Comparison of ENCODE assay signal across 16 cellular contexts in the genomic region with DNA sequence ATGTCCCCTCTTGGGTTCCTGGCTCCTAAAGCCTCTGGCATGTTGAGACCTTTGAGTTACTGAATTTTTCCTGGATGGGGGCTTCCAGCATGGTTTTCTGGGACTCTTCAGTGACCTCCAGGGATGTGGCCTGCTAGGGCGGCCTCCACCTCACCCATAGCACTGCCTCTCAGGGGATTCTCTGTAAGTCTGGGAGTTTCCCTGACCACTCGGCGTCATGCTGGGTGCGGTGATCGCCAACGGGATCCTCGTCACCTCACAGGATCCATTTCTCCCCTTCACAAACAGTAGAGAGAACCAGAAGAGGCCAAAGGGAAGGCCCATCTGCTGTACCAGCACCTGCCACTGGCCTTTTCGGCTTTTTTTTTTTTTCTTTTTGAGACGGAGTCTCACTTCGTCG.
A peak's percentile ranks its signal among the peaks of the same experiment; 100 is the strongest.
DNase-seq lines count a peak whose midpoint lies in the region; ATAC-seq and TF ChIP-seq lines count a peak whose summit lies in the region.
"Had no signal": no experiment of that assay in that cellular context is flagged by ENCODE, and none has a peak within 500 bp of the region (broad histone marks: within the 10 kb centered on the region; RNA-seq: fewer than 3 reads in every experiment).

No MANE protein-coding gene starts in this region.

- no peaks in the 10 kb centered on the region for H3K36me3 Mint-ChIP-seq in memory B cell
- H3K36me3 Mint-ChIP-seq: IgD-negative memory B cell had no signal

- H3K27me3 ChIP-seq in GM06990 (replicated peaks; ENCODE audit: control insufficient read depth, insufficient read depth, low read length): no peaks in the 10 kb centered on the region; the same call in 1 of the 2 replicates

- no peak overlapping the region for H3K27ac Mint-ChIP-seq in memory B cell
- H3K27ac Mint-ChIP-seq: CD4-positive, alpha-beta T cell; IgD-negative memory B cell had no signal

- ATAC-seq in HG03520 (IDR thresholded peaks at IDR 0.05; ENCODE audit: unreplicated experiment) (peak; percentile 52), memory B cell (ENCODE audit: low read depth) (peak; percentile 46)

- no peaks in the 10 kb centered on the region for H3K4me1 Mint-ChIP-seq in memory B cell

- H3K27me3 Mint-ChIP-seq in memory B cell: peaks cover 23% of the 10 kb centered on the region
- H3K27me3 Mint-ChIP-seq: CD4-positive, alpha-beta T cell had no signal

- H3K4me3 Mint-ChIP-seq in memory B cell: no peak overlapping the region
- H3K4me3 Mint-ChIP-seq: CD4-positive, alpha-beta T cell; IgD-negative memory B cell had no signal

- no peak overlapping the region for H3K4me3 ChIP-seq in GM06990 (replicated peaks; ENCODE audit: low read depth, low read length)
- H3K4me3 ChIP-seq: HAP-1 had no signal

- TF ChIP-seq CTCF in GM06990 (IDR thresholded peaks at IDR 0.05; ENCODE audit: insufficient read depth, low read length, poor library complexity, severe bottlenecking) (no peak), GM10266 (IDR thresholded peaks at IDR 0.05; ENCODE audit: control insufficient read depth, insufficient read depth, low read depth, missing control alignments) (no peak)

- DNase-seq in GM06990 (ENCODE audit: extremely low read depth, insufficient read length) (peak; percentile 37), memory B cell (ENCODE audit: low spot score in 2 of 2) (no peak), NCI-H2107 (lab: John Stamatoyannopoulos, UW) (no peak), GM10266 (ENCODE audit: extremely low spot score) (no peak), LoVo (ENCODE audit: low spot score) (no peak)
- no peak for DNase-seq in activated CD4-positive, CD25-positive, alpha-beta regulatory T cell (lab: John Stamatoyannopoulos, UW)
- DNase-seq: ACHN; C1 segment of cervical spinal cord; CD4-positive, alpha-beta T cell; DMS153; DMS79 treated with DMSO at 0.1 percent for 48 hours; GDM1; KG1 had no signal

- H3K9me3 Mint-ChIP-seq in memory B cell: peaks cover 4% of the 10 kb centered on the region

- no peaks in the 10 kb centered on the region for H3K36me3 ChIP-seq in GM06990 (ENCODE audit: control insufficient read depth, insufficient read depth, low read length)
- H3K36me3 ChIP-seq: HAP-1 had no signal
